In the genomic region with DNA sequence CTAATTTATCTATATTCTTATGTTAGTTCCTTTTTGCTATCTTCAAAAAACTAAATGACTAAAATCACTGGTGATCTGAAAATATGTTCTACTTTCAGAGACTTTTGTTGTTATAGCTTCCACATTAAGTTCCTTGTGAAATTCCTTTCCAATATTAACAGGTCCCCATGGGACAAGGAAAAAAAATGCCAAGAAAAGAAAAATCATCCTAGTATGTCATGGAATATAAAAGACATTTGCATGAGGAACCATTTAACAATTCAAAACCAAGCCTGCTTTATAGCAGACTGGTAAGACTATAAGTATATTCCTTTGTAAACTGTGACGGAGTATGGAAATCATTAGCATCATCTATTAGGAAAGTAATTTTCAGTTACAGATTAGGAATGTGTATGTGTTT, we compare ENCODE assay signal across 13 cellular contexts.
"Had no signal": no experiment of that assay in that cellular context is flagged by ENCODE, and none has a peak within 500 bp of the region (broad histone marks: within the 10 kb centered on the region; RNA-seq: fewer than 3 reads in every experiment).

No MANE protein-coding gene starts in this region.

- H3K27ac Mint-ChIP-seq: activated naive CD4-positive, alpha-beta T cell treated with anti-CD3 and anti-CD28 coated beads, Interleukin-2, amount 50 U/mL, for 24 hours; T-helper 1 cell treated with Interleukin-12 subunit alpha and Interleukin-12 subunit beta and Interleukin-4 antibody, amounts not matched to agents 30 μg/mL and 1 μg/mL, for 36 hours had no signal

- H3K27me3 ChIP-seq: breast epithelium had no signal

- H3K4me3 Mint-ChIP-seq: activated naive CD4-positive, alpha-beta T cell treated with anti-CD3 and anti-CD28 coated beads, Interleukin-2, amount 50 U/mL, for 24 hours; T-helper 1 cell treated with Interleukin-12 subunit alpha and Interleukin-12 subunit beta and Interleukin-4 antibody, amounts not matched to agents 30 μg/mL and 1 μg/mL, for 36 hours had no signal

- H3K9me3 Mint-ChIP-seq: activated naive CD4-positive, alpha-beta T cell treated with anti-CD3 and anti-CD28 coated beads, Interleukin-2, amount 50 U/mL, for 24 hours; naive B cell; T-helper 1 cell treated with Interleukin-12 subunit alpha and Interleukin-12 subunit beta and Interleukin-4 antibody, amounts not matched to agents 30 μg/mL and 1 μg/mL, for 36 hours had no signal

- H3K27me3 Mint-ChIP-seq: naive B cell had no signal

- H3K4me3 ChIP-seq: breast epithelium had no signal

- DNase-seq: activated CD4-positive, alpha-beta T cell treated with anti-CD3 and anti-CD28 coated beads, Interleukin-2, amount 50 U/mL, for 4 hours; activated effector memory CD4-positive, alpha-beta T cell treated with Interleukin-2 at 50 U/mL for 16 hours; activated T-cell treated with anti-CD3 and anti-CD28 coated beads, Interleukin-2, amount 50 U/mL, for 1 hour; amniotic stem cell; left ventricle myocardium superior; midbrain; naive B cell; posterior cingulate gyrus; small intestine; trophoblast cell had no signal

- H3K4me1 ChIP-seq: breast epithelium had no signal

- H3K9me3 ChIP-seq: breast epithelium had no signal

- H3K36me3 Mint-ChIP-seq: activated naive CD4-positive, alpha-beta T cell treated with anti-CD3 and anti-CD28 coated beads, Interleukin-2, amount 50 U/mL, for 24 hours had no signal

- H3K36me3 ChIP-seq: breast epithelium had no signal

- H3K4me1 Mint-ChIP-seq: activated naive CD4-positive, alpha-beta T cell treated with anti-CD3 and anti-CD28 coated beads, Interleukin-2, amount 50 U/mL, for 24 hours had no signal
